Comparison of ENCODE assay signal across 9 cellular contexts in genomic region chr5:14156611-14157493, GRCh38. TPM values are rescaled to one million over a fixed set of nuclear protein-coding genes. Genes with fewer than 3 reads are reported as not detected.
DNase-seq lines count a peak whose midpoint lies in the region; ATAC-seq and TF ChIP-seq lines count a peak whose summit lies in the region.
"Had no signal": no experiment of that assay in that cellular context is flagged by ENCODE, and none has a peak within 500 bp of the region (broad histone marks: within the 10 kb centered on the region; RNA-seq: fewer than 3 reads in every experiment).

No MANE protein-coding gene starts in this region.

- peaks cover 60% of the 10 kb centered on the region for H3K4me1 ChIP-seq in HUES48 (ENCODE audit: control insufficient read depth, insufficient read depth, low read length)
- peaks cover 16% of the 10 kb centered on the region for H3K4me1 ChIP-seq in testis

- H3K36me3 ChIP-seq in HUES48 (ENCODE audit: control insufficient read depth, insufficient read depth, low read length) (no peaks in the 10 kb centered on the region), testis (ENCODE audit: low read depth, missing control alignments) (no peaks in the 10 kb centered on the region)

- no peak for TF ChIP-seq CTCF in testis (IDR thresholded peaks at IDR 0.05)

- H3K27ac ChIP-seq in HUES48 (ENCODE audit: low read depth, low read length): peak overlapping the region; percentile 52
- no peak overlapping the region for H3K27ac ChIP-seq in testis
- H3K27ac ChIP-seq: VCaP had no signal

- DNase-seq in GF-D8 (lab: John Stamatoyannopoulos, UW) (peak; percentile 46), SW 1271 (lab: John Stamatoyannopoulos, UW) (peak; percentile 64 to 90), islet precursor cell (peak; percentile 88), testis (no peak), erythroblast (lab: John Stamatoyannopoulos, UW) (no peak)
- DNase-seq in activated CD8-positive, alpha-beta memory T cell treated with anti-CD3 and anti-CD28 coated beads, Interleukin-2, amount 50 U/mL, for 4 hours: no peak

- TF ChIP-seq POLR2A in testis (IDR thresholded peaks at IDR 0.05): no peak
- no peak for TF ChIP-seq POLR2A in erythroblast (IDR thresholded peaks at IDR 0.05; ENCODE audit: low read length)

- H3K9me3 ChIP-seq in HUES48 (ENCODE audit: control insufficient read depth, insufficient read depth, low read length) (no peaks in the 10 kb centered on the region), testis (no peaks in the 10 kb centered on the region)

- H3K9ac ChIP-seq in HUES48 (ENCODE audit: low read depth, low read length): no peak overlapping the region

- H3K4me3 ChIP-seq in HUES48 (ENCODE audit: low read depth, low read length) (no peak overlapping the region; the same call in 1 of the 2 replicates), testis (no peak overlapping the region)

- ATAC-seq in GM21723 (IDR thresholded peaks at IDR 0.05; ENCODE audit: unreplicated experiment): peak; percentile 56

- H3K27me3 ChIP-seq in HUES48 (ENCODE audit: control insufficient read depth, insufficient read depth, low read length) (no peaks in the 10 kb centered on the region), testis (no peaks in the 10 kb centered on the region)

- intact Hi-C loops in testis (cut with DNase I; ENCODE audit: low total_unique reads): no loop called here

- WGBS in testis, 2 donors: 55 to 64% methylated on average over 9 of the region's 9 CpGs

RNA-seq across cellular contexts. Expression of gene TRIO, which starts 13.7 kb away (rescaled TPM):
- 100 to 1,000 TPM; 249 to 295 TPM for total RNA-seq in testis
- polyA plus RNA-seq in testis (ENCODE audit: insufficient read depth, low read depth, low replicate concordance): 47.2 TPM

Comparison
In these comparisons a context has a peak if more than half of its experiments do, and no peak if none do; other contexts are left out.
1. DNase-seq: peak in GF-D8 (single experiment), SW 1271 (2 of 2) and islet precursor cell (single experiment); none in activated CD8-positive, alpha-beta memory T cell treated with anti-CD3 and anti-CD28 coated beads, Interleukin-2, amount 50 U/mL, for 4 hours (single experiment), testis (single experiment) and erythroblast (0 of 2).